ENCODE assay signal across 14 cellular contexts in genomic region chr12:120181991-120182631, GRCh38. TPM values are rescaled to one million over a fixed set of nuclear protein-coding genes. Genes with fewer than 3 reads are reported as not detected.
DNase-seq lines count a peak whose midpoint lies in the region; ATAC-seq and TF ChIP-seq lines count a peak whose summit lies in the region.
"Had no signal": no experiment of that assay in that cellular context is flagged by ENCODE, and none has a peak within 500 bp of the region (broad histone marks: within the 10 kb centered on the region; RNA-seq: fewer than 3 reads in every experiment).

No MANE protein-coding gene starts in this region.

- TF ChIP-seq POLR2A in upper lobe of left lung (IDR thresholded peaks at IDR 0.05), result no peak

- H3K27me3 ChIP-seq in RWPE2 (ENCODE audit: insufficient read depth, poor library complexity, severe bottlenecking) (no peaks in the 10 kb centered on the region), upper lobe of left lung (no peaks in the 10 kb centered on the region)
- H3K27me3 ChIP-seq: dorsolateral prefrontal cortex had no signal

- ATAC-seq in RWPE2 (ENCODE audit: low read depth), result peak; percentile 76
- ATAC-seq in upper lobe of left lung (ENCODE audit: low FRiP score in 2 of 2), result peak; percentile 39 to 67
- no peak for ATAC-seq in GM21515 (IDR thresholded peaks at IDR 0.05; ENCODE audit: unreplicated experiment)
- ATAC-seq: activated CD4-positive, CD25-positive, alpha-beta regulatory T cell treated with anti-CD3 and anti-CD28 coated beads, Interleukin-2, amount 50 U/mL, for 24 hours; naive thymus-derived CD8-positive, alpha-beta T cell; stimulated activated memory B cell treated with anti-CD40 and anti-IgM and Interleukin-4, amounts not matched to agents 10 μg/mL and 1 μg/mL and 100 μg/mL, for 72 hours had no signal

- peaks cover 97% of the 10 kb centered on the region for H3K36me3 ChIP-seq in RWPE2 (ENCODE audit: low read depth)
- H3K36me3 ChIP-seq in upper lobe of left lung, result peaks cover 47 to 94% (median 78%) of the 10 kb centered on the region in 4 donors

- no peaks in the 10 kb centered on the region for H3K4me1 ChIP-seq in RWPE2 (ENCODE audit: insufficient read depth, poor library complexity, severe bottlenecking)
- H3K4me1 ChIP-seq in upper lobe of left lung, result peaks cover 0 to 5% (median 2%) of the 10 kb centered on the region in 4 donors

- no peak overlapping the region for H3K4me3 ChIP-seq in RWPE2 (ENCODE audit: severe bottlenecking)
- no peak overlapping the region for H3K4me3 ChIP-seq in fibroblast of the aortic adventitia (ENCODE audit: low read depth, low read length)
- no peak overlapping the region for H3K4me3 ChIP-seq in upper lobe of left lung
- H3K4me3 ChIP-seq: dorsolateral prefrontal cortex had no signal

- peak overlapping the region; percentile 40 for H3K27ac ChIP-seq in RWPE2 (ENCODE audit: poor library complexity, severe bottlenecking)
- H3K27ac ChIP-seq in upper lobe of left lung, result peak overlapping the region in 2 of 4 donors; percentile 19 to 40
- H3K27ac ChIP-seq: dorsolateral prefrontal cortex had no signal

- DNase-seq in NCI-H2227 (lab: John Stamatoyannopoulos, UW; ENCODE audit: unreplicated experiment), result peak; percentile 29
- no peak for DNase-seq in NCI-H2227 treated with DMSO at 0.1 percent for 48 hours (lab: John Stamatoyannopoulos, UW)
- no peak for DNase-seq in RWPE2 (ENCODE audit: low spot score)
- DNase-seq in fibroblast of the aortic adventitia (ENCODE audit: low read depth), result peak; percentile 48
- DNase-seq in upper lobe of left lung, result peak in 1 of 2 donors; percentile 73
- no peak for DNase-seq in NCI-H1930 (lab: John Stamatoyannopoulos, UW)
- no peak for DNase-seq in SK-N-DZ (ENCODE audit: low spot score)
- DNase-seq: activated naive CD4-positive, alpha-beta T cell treated with anti-CD3 and anti-CD28 coated beads for 36 hours; dorsolateral prefrontal cortex; naive thymus-derived CD8-positive, alpha-beta T cell; RPMI8226 had no signal

- H3K9me3 ChIP-seq in RWPE2 (ENCODE audit: severe bottlenecking), result no peaks in the 10 kb centered on the region
- no peaks in the 10 kb centered on the region for H3K9me3 ChIP-seq in upper lobe of left lung

- TF ChIP-seq EP300 in upper lobe of left lung (IDR thresholded peaks at IDR 0.05), result no peak

- 69 to 87% methylated on average over 8 of the region's 8 CpGs for WGBS in upper lobe of left lung, 2 donors

- TF ChIP-seq CTCF in RWPE2 (IDR thresholded peaks at IDR 0.05; ENCODE audit: poor library complexity, severe bottlenecking) (no peak), fibroblast of the aortic adventitia (IDR thresholded peaks at IDR 0.05; ENCODE audit: insufficient read depth, low read length) (peak; percentile 8), upper lobe of left lung (IDR thresholded peaks at IDR 0.05) (no peak)

RNA-seq across cellular contexts. Expression of gene GCN1, which starts 12.4 kb away (rescaled TPM):
- 126 and 156 TPM in 2 replicates for total RNA-seq in fibroblast of the aortic adventitia (ENCODE audit: low replicate concordance)
- total RNA-seq in upper lobe of left lung, result 100 to 1,000 TPM in 1 of 6 donors, 10 to 100 TPM in 5; 48.1 to 140 (median 69.6) TPM
- polyA plus RNA-seq in SK-N-DZ (2014; cell fraction: cytosol; rRNA removed), result 37.5 and 41.9 TPM in 2 replicates
- 126 and 306 TPM in 2 replicates for polyA plus RNA-seq in SK-N-DZ (2014; cell fraction: nucleus; rRNA removed)

RNA-seq across cellular contexts. Expression of gene RPLP0, which starts 18.8 kb away (rescaled TPM):
- total RNA-seq in fibroblast of the aortic adventitia (ENCODE audit: low replicate concordance) (1,185 and 3,518 TPM in 2 replicates), upper lobe of left lung (1,000 to 10,000 TPM; 1,008 to 2,508 (median 1,628) TPM)
- polyA plus RNA-seq in SK-N-DZ (2014; cell fraction: cytosol; rRNA removed), result 4,714 and 5,742 TPM in 2 replicates
- 2,778 and 4,188 TPM in 2 replicates for polyA plus RNA-seq in SK-N-DZ (2014; cell fraction: nucleus; rRNA removed)

Comparison
In these comparisons a context has a peak if more than half of its experiments do, and no peak if none do; other contexts are left out.
1. DNase-seq: peak in NCI-H2227 (single experiment) and fibroblast of the aortic adventitia (single experiment); none in NCI-H2227 treated with DMSO at 0.1 percent for 48 hours (single experiment), RWPE2 (single experiment), NCI-H1930 (0 of 2) and SK-N-DZ (single experiment).